In genomic region chr2:230881840-230882239, GRCh38 we compare ENCODE assay signal across 17 cellular contexts. TPM values are rescaled to one million over a fixed set of nuclear protein-coding genes. Genes with fewer than 3 reads are reported as not detected.
DNase-seq lines count a peak whose midpoint lies in the region; ATAC-seq, FAIRE-seq and TF ChIP-seq lines count a peak whose summit lies in the region.
"Had no signal": no experiment of that assay in that cellular context is flagged by ENCODE, and none has a peak within 500 bp of the region (broad histone marks: within the 10 kb centered on the region; RNA-seq: fewer than 3 reads in every experiment).

No MANE protein-coding gene starts in this region.

- peaks cover 0 to 7% of the 10 kb centered on the region in 2 donors for H3K4me1 ChIP-seq in kidney (ENCODE audit: control insufficient read depth in 1 of 2, insufficient read depth in 1 of 2, low read depth in 1 of 2, low read length in 2 of 2)
- H3K4me1 ChIP-seq: HAP-1 had no signal

- TF ChIP-seq POLR2A in NB4 (IDR thresholded peaks at IDR 0.05; ENCODE audit: extremely low read depth, insufficient read length) = no peak

- no peak overlapping the region for H3K4me3 Mint-ChIP-seq in activated naive CD8-positive, alpha-beta T cell treated with anti-CD3 and anti-CD28 coated beads, Interleukin-2, amount 10 ng/mL, durations not matched to agents 7 days and 5 days
- H3K4me3 Mint-ChIP-seq in activated naive CD8-positive, alpha-beta T cell treated with anti-CD3 and anti-CD28 coated beads for 36 hours = no peak overlapping the region
- H3K4me3 Mint-ChIP-seq in stimulated activated naive B cell treated with anti-CD40 and anti-IgM and Interleukin-4, amounts not matched to agents 10 μg/mL and 1 μg/mL and 100 μg/mL, for 72 hours = no peak overlapping the region

- H3K27ac ChIP-seq in kidney (ENCODE audit: low read depth in 2 of 2, low read length in 2 of 2) = no peak overlapping the region
- H3K27ac ChIP-seq: C4-2B, HL-60 had no signal

- ATAC-seq in activated naive CD8-positive, alpha-beta T cell treated with anti-CD3 and anti-CD28 coated beads, Interleukin-2, amount 10 ng/mL, durations not matched to agents 7 days and 5 days (ENCODE audit: low read depth) = no peak
- no peak for ATAC-seq in stimulated activated naive B cell treated with anti-CD40 and anti-IgM and Interleukin-4, amounts not matched to agents 10 μg/mL and 1 μg/mL and 100 μg/mL, for 72 hours (replicated peaks)
- ATAC-seq in GM21360 (IDR thresholded peaks at IDR 0.05; ENCODE audit: unreplicated experiment) (no peak), HG02884 (IDR thresholded peaks at IDR 0.05; ENCODE audit: unreplicated experiment) (no peak)

- peak; percentile 19 for DNase-seq in activated naive CD8-positive, alpha-beta T cell treated with anti-CD3 and anti-CD28 coated beads, Interleukin-2, amount 10 ng/mL, durations not matched to agents 7 days and 5 days
- DNase-seq in activated naive CD8-positive, alpha-beta T cell treated with anti-CD3 and anti-CD28 coated beads for 36 hours = no peak
- DNase-seq in NB4 (ENCODE audit: low read depth) = peak; percentile 61
- peak; percentile 34 for DNase-seq in kidney
- DNase-seq in stimulated activated naive B cell treated with anti-CD40 and anti-IgM and Interleukin-4, amounts not matched to agents 10 μg/mL and 1 μg/mL and 100 μg/mL, for 72 hours = no peak
- DNase-seq: DMS153, NCI-H1930, NCI-H446, NCI-H69, SHP77 treated with DMSO at 0.1 percent for 48 hours had no signal

- peaks cover 0 to under 1% of the 10 kb centered on the region in 2 donors for H3K36me3 ChIP-seq in kidney (ENCODE audit: control insufficient read depth in 1 of 2, insufficient read depth in 2 of 2, low read length in 2 of 2)

- H3K27me3 Mint-ChIP-seq in activated naive CD8-positive, alpha-beta T cell treated with anti-CD3 and anti-CD28 coated beads, Interleukin-2, amount 10 ng/mL, durations not matched to agents 7 days and 5 days = no peaks in the 10 kb centered on the region
- H3K27me3 Mint-ChIP-seq in activated naive CD8-positive, alpha-beta T cell treated with anti-CD3 and anti-CD28 coated beads for 36 hours = no peaks in the 10 kb centered on the region
- H3K27me3 Mint-ChIP-seq in stimulated activated naive B cell treated with anti-CD40 and anti-IgM and Interleukin-4, amounts not matched to agents 10 μg/mL and 1 μg/mL and 100 μg/mL, for 72 hours = no peaks in the 10 kb centered on the region

- H3K27ac Mint-ChIP-seq in activated naive CD8-positive, alpha-beta T cell treated with anti-CD3 and anti-CD28 coated beads, Interleukin-2, amount 10 ng/mL, durations not matched to agents 7 days and 5 days = no peak overlapping the region
- no peak overlapping the region for H3K27ac Mint-ChIP-seq in activated naive CD8-positive, alpha-beta T cell treated with anti-CD3 and anti-CD28 coated beads for 36 hours
- peak overlapping the region; percentile 31 for H3K27ac Mint-ChIP-seq in stimulated activated naive B cell treated with anti-CD40 and anti-IgM and Interleukin-4, amounts not matched to agents 10 μg/mL and 1 μg/mL and 100 μg/mL, for 72 hours

- peaks cover 29% of the 10 kb centered on the region for H3K36me3 Mint-ChIP-seq in activated naive CD8-positive, alpha-beta T cell treated with anti-CD3 and anti-CD28 coated beads, Interleukin-2, amount 10 ng/mL, durations not matched to agents 7 days and 5 days
- peaks cover 27% of the 10 kb centered on the region for H3K36me3 Mint-ChIP-seq in activated naive CD8-positive, alpha-beta T cell treated with anti-CD3 and anti-CD28 coated beads for 36 hours
- peaks cover 0 to under 1% of the 10 kb centered on the region in 2 donors for H3K36me3 Mint-ChIP-seq in stimulated activated naive B cell treated with anti-CD40 and anti-IgM and Interleukin-4, amounts not matched to agents 10 μg/mL and 1 μg/mL and 100 μg/mL, for 72 hours

- TF ChIP-seq CTCF in NB4 (IDR thresholded peaks at IDR 0.05; ENCODE audit: low read depth, low read length) (no peak), kidney (IDR thresholded peaks at IDR 0.05; ENCODE audit: borderline replicate concordance, extremely low read depth, insufficient read depth) (no peak)

- H3K4me1 Mint-ChIP-seq in activated naive CD8-positive, alpha-beta T cell treated with anti-CD3 and anti-CD28 coated beads, Interleukin-2, amount 10 ng/mL, durations not matched to agents 7 days and 5 days = peaks cover 27% of the 10 kb centered on the region
- peaks cover 44% of the 10 kb centered on the region for H3K4me1 Mint-ChIP-seq in activated naive CD8-positive, alpha-beta T cell treated with anti-CD3 and anti-CD28 coated beads for 36 hours
- peaks cover 34 to 50% of the 10 kb centered on the region in 2 donors for H3K4me1 Mint-ChIP-seq in stimulated activated naive B cell treated with anti-CD40 and anti-IgM and Interleukin-4, amounts not matched to agents 10 μg/mL and 1 μg/mL and 100 μg/mL, for 72 hours

- intact Hi-C loops in kidney (cut with DNase I) = no loop called here

- H3K9ac ChIP-seq in kidney (ENCODE audit: low read length in 2 of 2) = no peak overlapping the region

- no peaks in the 10 kb centered on the region for H3K9me3 ChIP-seq in kidney (ENCODE audit: control insufficient read depth in 1 of 2, low read length in 2 of 2)
- H3K9me3 ChIP-seq: HAP-1 had no signal

- POLR2A ChIA-PET in activated naive CD8-positive, alpha-beta T cell treated with anti-CD3 and anti-CD28 coated beads, Interleukin-2, amount 10 ng/mL, durations not matched to agents 7 days and 5 days (lab: Charles Lee) = no interaction called here

- H3K4me3 ChIP-seq in NB4 (ENCODE audit: low read depth, low read length) (no peak overlapping the region), kidney (ENCODE audit: low read length in 2 of 2) (no peak overlapping the region)
- H3K4me3 ChIP-seq: HAP-1 had no signal

- FAIRE-seq in kidney (lab: Jason Lieb, UNC) = no peak
- FAIRE-seq: HTR-8/SVneo, RCC 7860 had no signal

- H3K9me3 Mint-ChIP-seq in activated naive CD8-positive, alpha-beta T cell treated with anti-CD3 and anti-CD28 coated beads, Interleukin-2, amount 10 ng/mL, durations not matched to agents 7 days and 5 days = no peaks in the 10 kb centered on the region
- no peaks in the 10 kb centered on the region for H3K9me3 Mint-ChIP-seq in activated naive CD8-positive, alpha-beta T cell treated with anti-CD3 and anti-CD28 coated beads for 36 hours
- no peaks in the 10 kb centered on the region for H3K9me3 Mint-ChIP-seq in stimulated activated naive B cell treated with anti-CD40 and anti-IgM and Interleukin-4, amounts not matched to agents 10 μg/mL and 1 μg/mL and 100 μg/mL, for 72 hours

RNA-seq across cellular contexts. Expression of gene ITM2C, which starts 17.1 kb away (rescaled TPM):
- total RNA-seq in activated naive CD8-positive, alpha-beta T cell treated with anti-CD3 and anti-CD28 coated beads, Interleukin-2, amount 10 ng/mL, durations not matched to agents 7 days and 5 days = 100 to 1,000 TPM; 102 to 105 TPM
- 10 to 100 TPM; 69.9 to 73.6 TPM for total RNA-seq in activated naive CD8-positive, alpha-beta T cell treated with anti-CD3 and anti-CD28 coated beads for 36 hours
- 1,131 TPM for total RNA-seq in kidney
- polyA plus RNA-seq in kidney (ENCODE audit: insufficient read depth, low read depth, low replicate concordance) = 308 TPM

RNA-seq across cellular contexts. Expression of gene GPR55, which starts 43.2 kb away (rescaled TPM):
- 10 to 100 TPM; 18.8 to 21.5 TPM for total RNA-seq in activated naive CD8-positive, alpha-beta T cell treated with anti-CD3 and anti-CD28 coated beads, Interleukin-2, amount 10 ng/mL, durations not matched to agents 7 days and 5 days
- 10 to 100 TPM; 18.8 to 20.4 TPM for total RNA-seq in activated naive CD8-positive, alpha-beta T cell treated with anti-CD3 and anti-CD28 coated beads for 36 hours
- 0.69 TPM for total RNA-seq in kidney
- polyA plus RNA-seq in kidney (ENCODE audit: insufficient read depth, low read depth, low replicate concordance) = not detected

Comparison
In these comparisons a context has a peak if more than half of its experiments do, and no peak if none do; other contexts are left out.
1. DNase-seq: peak in activated naive CD8-positive, alpha-beta T cell treated with anti-CD3 and anti-CD28 coated beads, Interleukin-2, amount 10 ng/mL, durations not matched to agents 7 days and 5 days (single experiment), NB4 (single experiment) and kidney (single experiment); none in activated naive CD8-positive, alpha-beta T cell treated with anti-CD3 and anti-CD28 coated beads for 36 hours (single experiment) and stimulated activated naive B cell treated with anti-CD40 and anti-IgM and Interleukin-4, amounts not matched to agents 10 μg/mL and 1 μg/mL and 100 μg/mL, for 72 hours (single experiment).
2. RNA of gene ITM2C, which starts 17.1 kb away (total RNA-seq): 1,131 TPM in kidney (single experiment); 102 to 105 TPM in activated naive CD8-positive, alpha-beta T cell treated with anti-CD3 and anti-CD28 coated beads, Interleukin-2, amount 10 ng/mL, durations not matched to agents 7 days and 5 days and 69.9 to 73.6 TPM in activated naive CD8-positive, alpha-beta T cell treated with anti-CD3 and anti-CD28 coated beads for 36 hours; every median in the first group is over 10 times any median in the second.
3. RNA of gene GPR55, which starts 43.2 kb away (total RNA-seq): 18.8 to 21.5 TPM in activated naive CD8-positive, alpha-beta T cell treated with anti-CD3 and anti-CD28 coated beads, Interleukin-2, amount 10 ng/mL, durations not matched to agents 7 days and 5 days and 18.8 to 20.4 TPM in activated naive CD8-positive, alpha-beta T cell treated with anti-CD3 and anti-CD28 coated beads for 36 hours; 0.69 TPM in kidney (single experiment); every median in the first group is over 10 times any median in the second.